Comparison of ENCODE assay signal across 8 cellular contexts in the genomic region with DNA sequence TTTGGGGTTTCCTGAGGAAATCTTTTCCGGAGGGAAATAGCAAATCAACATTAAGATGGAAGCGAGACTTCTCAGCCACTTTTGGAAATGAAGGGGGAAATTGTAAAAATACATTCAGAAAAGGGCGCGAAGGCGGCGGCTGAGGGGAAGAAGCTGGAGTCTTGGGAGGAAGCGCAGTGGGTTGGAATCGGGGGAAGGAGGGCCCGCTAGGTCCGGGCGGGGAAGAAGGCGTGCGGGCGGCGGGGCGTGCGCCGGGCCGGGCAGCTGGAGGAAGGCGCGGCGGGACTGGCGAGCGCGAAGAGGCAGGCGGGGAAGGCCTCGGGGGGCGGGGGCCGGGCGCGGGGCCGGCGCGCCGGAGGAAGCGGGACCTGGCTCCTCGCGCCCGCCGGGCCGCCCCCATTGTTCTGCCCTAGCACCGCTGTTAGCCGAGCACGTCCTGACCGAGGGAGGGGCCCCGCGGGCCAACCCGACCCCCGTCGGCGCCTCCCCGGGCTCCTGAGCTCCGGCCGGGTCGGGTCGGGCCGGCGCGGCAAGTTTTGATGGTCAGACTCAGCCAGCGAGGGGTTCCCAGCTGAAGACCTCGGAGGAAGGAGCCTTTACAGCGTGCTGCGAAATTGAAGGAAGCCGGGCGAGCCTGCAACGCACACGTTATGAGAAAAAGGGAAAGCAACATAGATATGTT. TPM values are rescaled to one million over a fixed set of nuclear protein-coding genes. Genes with fewer than 3 reads are reported as not detected.
DNase-seq lines count a peak whose midpoint lies in the region; ATAC-seq and TF ChIP-seq lines count a peak whose summit lies in the region.

No MANE protein-coding gene starts in this region.

- H3K27ac ChIP-seq in lung (ENCODE audit: low read depth in 1 of 2, low read length in 1 of 2), result peak overlapping the region; percentile 97 to 98

- H3K4me3 Mint-ChIP-seq in activated CD4-positive, alpha-beta T cell treated with anti-CD3 and anti-CD28 coated beads, Interleukin-2, amount 10 ng/mL, durations not matched to agents 7 days and 5 days, result peak overlapping the region; percentile 81

- DNase-seq in NCI-H2227 (lab: John Stamatoyannopoulos, UW; ENCODE audit: unreplicated experiment) (peak; percentile 55), NCI-H2227 treated with DMSO at 0.1 percent for 48 hours (lab: John Stamatoyannopoulos, UW) (no peak), KG1 (lab: John Stamatoyannopoulos, UW) (peak; percentile 60), lung (ENCODE audit: low spot score) (peak; percentile 59)
- DNase-seq in activated CD4-positive, alpha-beta T cell treated with anti-CD3 and anti-CD28 coated beads, Interleukin-2, amount 10 ng/mL, durations not matched to agents 7 days and 5 days, result peak; percentile 20
- peak; percentile 17 for DNase-seq in effector CD4-positive, alpha-beta T cell
- peak; percentile 19 for DNase-seq in stimulated activated CD8-positive, alpha-beta memory T cell treated with anti-CD3 and anti-CD28 coated beads, Interleukin-4, amount 100 ng/mL, for 24 hours (ENCODE audit: low read depth)

- H3K4me1 ChIP-seq in lung (ENCODE audit: control insufficient read depth in 2 of 2, insufficient read depth in 2 of 2, low read length in 2 of 2), result no peaks in the 10 kb centered on the region

- no peaks in the 10 kb centered on the region for H3K27me3 ChIP-seq in lung (ENCODE audit: control insufficient read depth, insufficient read depth)

- H3K9me3 Mint-ChIP-seq in activated CD4-positive, alpha-beta T cell treated with anti-CD3 and anti-CD28 coated beads, Interleukin-2, amount 10 ng/mL, durations not matched to agents 7 days and 5 days, result no peaks in the 10 kb centered on the region

- H3K27me3 Mint-ChIP-seq in activated CD4-positive, alpha-beta T cell treated with anti-CD3 and anti-CD28 coated beads, Interleukin-2, amount 10 ng/mL, durations not matched to agents 7 days and 5 days, result peaks cover 39% of the 10 kb centered on the region

- peaks cover 20% of the 10 kb centered on the region for H3K4me1 Mint-ChIP-seq in activated CD4-positive, alpha-beta T cell treated with anti-CD3 and anti-CD28 coated beads, Interleukin-2, amount 10 ng/mL, durations not matched to agents 7 days and 5 days

- peak; percentile 49 for ATAC-seq in lung (ENCODE audit: insufficient read depth, low FRiP score)
- no peak for ATAC-seq in GM21381 (IDR thresholded peaks at IDR 0.05; ENCODE audit: unreplicated experiment)

- CTCF ChIA-PET in activated CD4-positive, alpha-beta T cell treated with anti-CD3 and anti-CD28 coated beads, Interleukin-2, amount 10 ng/mL, durations not matched to agents 7 days and 5 days (lab: Charles Lee), result interaction anchor here (1.3 kb wide), 1 partner anchor 30 kb away, joined by 5 read pairs; no protein-coding TSS in a partner anchor

- H3K27ac Mint-ChIP-seq in activated CD4-positive, alpha-beta T cell treated with anti-CD3 and anti-CD28 coated beads, Interleukin-2, amount 10 ng/mL, durations not matched to agents 7 days and 5 days, result peak overlapping the region; percentile 95

- H3K36me3 Mint-ChIP-seq in activated CD4-positive, alpha-beta T cell treated with anti-CD3 and anti-CD28 coated beads, Interleukin-2, amount 10 ng/mL, durations not matched to agents 7 days and 5 days (ENCODE audit: low read depth), result peaks cover 12% of the 10 kb centered on the region

- WGBS in lung, 2 donors, result 0 to 1% methylated on average over 36 to 67 of the region's 67 CpGs

- H3K4me3 ChIP-seq in lung, result peak overlapping the region; percentile 56

- POLR2A ChIA-PET in activated CD4-positive, alpha-beta T cell treated with anti-CD3 and anti-CD28 coated beads, Interleukin-2, amount 10 ng/mL, durations not matched to agents 7 days and 5 days (lab: Charles Lee), result interaction anchor here (0.7 kb wide), 2 partner anchors 17 to 477 kb away, joined by 4 to 5 read pairs; no protein-coding TSS in a partner anchor

- H3K36me3 ChIP-seq in lung (ENCODE audit: control insufficient read depth in 2 of 2, insufficient read depth in 2 of 2, low read length in 2 of 2), result no peaks in the 10 kb centered on the region

- no peaks in the 10 kb centered on the region for H3K9me3 ChIP-seq in lung (ENCODE audit: control insufficient read depth in 2 of 2, insufficient read depth in 1 of 2, low read length in 1 of 2)

- TF ChIP-seq CTCF in lung (IDR thresholded peaks at IDR 0.05; ENCODE audit: control extremely low read depth, extremely low read depth), result no peak

RNA-seq across cellular contexts. Expression of gene SKIDA1, which starts 1.6 kb away (rescaled TPM):
- under 1 TPM; 0.12 to 0.33 TPM for total RNA-seq in activated CD4-positive, alpha-beta T cell treated with anti-CD3 and anti-CD28 coated beads, Interleukin-2, amount 10 ng/mL, durations not matched to agents 7 days and 5 days
- 1 to 10 TPM; 1.4 to 1.6 TPM for total RNA-seq in lung
- polyA plus RNA-seq in lung, result under 1 TPM; 0.10 to 0.24 TPM

RNA-seq across cellular contexts. Expression of gene MLLT10, which starts 6.9 kb away (rescaled TPM):
- 10 to 100 TPM; 44.1 to 47.2 TPM for total RNA-seq in activated CD4-positive, alpha-beta T cell treated with anti-CD3 and anti-CD28 coated beads, Interleukin-2, amount 10 ng/mL, durations not matched to agents 7 days and 5 days
- total RNA-seq in lung, result 10 to 100 TPM; 49.1 to 97.8 TPM
- 10 to 100 TPM; 20.6 to 22.3 TPM for polyA plus RNA-seq in lung
